ENCODE assay signal across 1 cellular context in the genomic region with DNA sequence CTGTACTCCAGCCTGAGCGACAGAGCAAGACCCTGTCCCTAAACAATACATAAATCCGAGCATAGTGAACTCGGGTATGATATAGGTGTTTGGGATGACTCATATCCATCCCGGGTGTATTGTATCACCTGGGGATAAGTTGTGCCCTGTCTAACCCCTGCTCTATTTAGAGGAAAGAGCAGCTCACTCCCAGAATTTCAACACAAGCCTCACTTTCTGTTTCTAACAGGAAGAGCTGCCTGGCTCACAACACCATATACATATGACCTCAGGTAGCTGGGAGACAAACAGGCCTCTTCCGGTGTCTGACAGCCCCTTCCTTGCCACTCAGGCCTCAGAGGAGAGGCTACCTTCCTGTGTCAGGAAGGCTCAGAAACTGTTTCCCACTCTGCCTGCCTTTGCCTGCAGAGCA.
TF ChIP-seq lines count a peak whose summit lies in the region.

No MANE protein-coding gene starts in this region.

TF ChIP-seq in HepG2, 621 proteins besides CTCF, POLR2A, EP300 and RAD21 (continued from another document and continues in another):
- TF ChIP-seq RFX5 (IDR thresholded peaks at IDR 0.05; ENCODE audit: low read depth, low read length) (no peak), SMC3 (IDR thresholded peaks at IDR 0.05; ENCODE audit: low read length) (no peak), KAT7 (CRISPR knock-in tag; IDR thresholded peaks at IDR 0.05; ENCODE audit: borderline replicate concordance) (no peak), ZNF678 (CRISPR knock-in tag; IDR thresholded peaks at IDR 0.05) (no peak), SOX5 (CRISPR knock-in tag; IDR thresholded peaks at IDR 0.05; ENCODE audit: borderline replicate concordance) (peak; percentile 70; the same call in 1 of the 2 replicates), CEBPB (IDR thresholded peaks at IDR 0.05; ENCODE audit: borderline replicate concordance, low read depth, low read length) (peak; percentile 55; the same call in 1 of the 2 replicates), TRIM24 (CRISPR knock-in tag; IDR thresholded peaks at IDR 0.05) (no peak), ASH2L (IDR thresholded peaks at IDR 0.05; ENCODE audit: insufficient read length, low read depth, low read length) (no peak), ARNT2 (CRISPR knock-in tag; IDR thresholded peaks at IDR 0.05; ENCODE audit: low read depth) (0 out of 2 replicates have a peak, but pooled peaks have one; percentile 38), ZC3H13 (CRISPR knock-in tag; IDR thresholded peaks at IDR 0.05) (no peak; the same call in 1 of the 2 replicates), ZNF614 (CRISPR knock-in tag; IDR thresholded peaks at IDR 0.05; ENCODE audit: borderline replicate concordance) (peak; percentile 45; the same call in 1 of the 2 replicates), ZBTB7A (CRISPR knock-in tag; IDR thresholded peaks at IDR 0.05) (no peak), SNAI1 (CRISPR knock-in tag; IDR thresholded peaks at IDR 0.05; ENCODE audit: borderline replicate concordance) (no peak), HNF1A (IDR thresholded peaks at IDR 0.05; ENCODE audit: low read depth) (no peak), HNF1A (CRISPR knock-in tag; IDR thresholded peaks at IDR 0.05; ENCODE audit: borderline replicate concordance) (no peak), ZSCAN29 (CRISPR knock-in tag; conservative IDR thresholded peaks at IDR 0.05) (0 out of 2 replicates have a peak, but pooled peaks have one; percentile 62), CREB1 (IDR thresholded peaks at IDR 0.05) (no peak), CREB1 (CRISPR knock-in tag; IDR thresholded peaks at IDR 0.05) (no peak), PAX8 (CRISPR knock-in tag; IDR thresholded peaks at IDR 0.05; ENCODE audit: borderline replicate concordance) (no peak), RARG (CRISPR knock-in tag; IDR thresholded peaks at IDR 0.05; ENCODE audit: low read depth) (no peak), PCBP1 (IDR thresholded peaks at IDR 0.05; ENCODE audit: borderline replicate concordance, low read depth, low read length) (no peak)
- TF ChIP-seq, protein P1, sequence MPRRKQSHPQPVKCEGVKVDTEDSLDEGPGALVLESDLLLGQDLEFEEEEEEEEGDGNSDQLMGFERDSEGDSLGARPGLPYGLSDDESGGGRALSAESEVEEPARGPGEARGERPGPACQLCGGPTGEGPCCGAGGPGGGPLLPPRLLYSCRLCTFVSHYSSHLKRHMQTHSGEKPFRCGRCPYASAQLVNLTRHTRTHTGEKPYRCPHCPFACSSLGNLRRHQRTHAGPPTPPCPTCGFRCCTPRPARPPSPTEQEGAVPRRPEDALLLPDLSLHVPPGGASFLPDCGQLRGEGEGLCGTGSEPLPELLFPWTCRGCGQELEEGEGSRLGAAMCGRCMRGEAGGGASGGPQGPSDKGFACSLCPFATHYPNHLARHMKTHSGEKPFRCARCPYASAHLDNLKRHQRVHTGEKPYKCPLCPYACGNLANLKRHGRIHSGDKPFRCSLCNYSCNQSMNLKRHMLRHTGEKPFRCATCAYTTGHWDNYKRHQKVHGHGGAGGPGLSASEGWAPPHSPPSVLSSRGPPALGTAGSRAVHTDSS (CRISPR knock-in tag; conservative IDR thresholded peaks at IDR 0.05): no peak
- TF ChIP-seq, protein P2, sequence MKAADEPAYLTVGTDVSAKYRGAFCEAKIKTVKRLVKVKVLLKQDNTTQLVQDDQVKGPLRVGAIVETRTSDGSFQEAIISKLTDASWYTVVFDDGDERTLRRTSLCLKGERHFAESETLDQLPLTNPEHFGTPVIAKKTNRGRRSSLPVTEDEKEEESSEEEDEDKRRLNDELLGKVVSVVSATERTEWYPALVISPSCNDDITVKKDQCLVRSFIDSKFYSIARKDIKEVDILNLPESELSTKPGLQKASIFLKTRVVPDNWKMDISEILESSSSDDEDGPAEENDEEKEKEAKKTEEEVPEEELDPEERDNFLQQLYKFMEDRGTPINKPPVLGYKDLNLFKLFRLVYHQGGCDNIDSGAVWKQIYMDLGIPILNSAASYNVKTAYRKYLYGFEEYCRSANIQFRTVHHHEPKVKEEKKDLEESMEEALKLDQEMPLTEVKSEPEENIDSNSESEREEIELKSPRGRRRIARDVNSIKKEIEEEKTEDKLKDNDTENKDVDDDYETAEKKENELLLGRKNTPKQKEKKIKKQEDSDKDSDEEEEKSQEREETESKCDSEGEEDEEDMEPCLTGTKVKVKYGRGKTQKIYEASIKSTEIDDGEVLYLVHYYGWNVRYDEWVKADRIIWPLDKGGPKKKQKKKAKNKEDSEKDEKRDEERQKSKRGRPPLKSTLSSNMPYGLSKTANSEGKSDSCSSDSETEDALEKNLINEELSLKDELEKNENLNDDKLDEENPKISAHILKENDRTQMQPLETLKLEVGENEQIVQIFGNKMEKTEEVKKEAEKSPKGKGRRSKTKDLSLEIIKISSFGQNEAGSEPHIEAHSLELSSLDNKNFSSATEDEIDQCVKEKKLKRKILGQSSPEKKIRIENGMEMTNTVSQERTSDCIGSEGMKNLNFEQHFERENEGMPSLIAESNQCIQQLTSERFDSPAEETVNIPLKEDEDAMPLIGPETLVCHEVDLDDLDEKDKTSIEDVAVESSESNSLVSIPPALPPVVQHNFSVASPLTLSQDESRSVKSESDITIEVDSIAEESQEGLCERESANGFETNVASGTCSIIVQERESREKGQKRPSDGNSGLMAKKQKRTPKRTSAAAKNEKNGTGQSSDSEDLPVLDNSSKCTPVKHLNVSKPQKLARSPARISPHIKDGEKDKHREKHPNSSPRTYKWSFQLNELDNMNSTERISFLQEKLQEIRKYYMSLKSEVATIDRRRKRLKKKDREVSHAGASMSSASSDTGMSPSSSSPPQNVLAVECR (CRISPR knock-in tag; IDR thresholded peaks at IDR 0.05; ENCODE audit: borderline replicate concordance): peak; percentile 36; the same call in 1 of the 2 replicates
- TF ChIP-seq, protein P3, sequence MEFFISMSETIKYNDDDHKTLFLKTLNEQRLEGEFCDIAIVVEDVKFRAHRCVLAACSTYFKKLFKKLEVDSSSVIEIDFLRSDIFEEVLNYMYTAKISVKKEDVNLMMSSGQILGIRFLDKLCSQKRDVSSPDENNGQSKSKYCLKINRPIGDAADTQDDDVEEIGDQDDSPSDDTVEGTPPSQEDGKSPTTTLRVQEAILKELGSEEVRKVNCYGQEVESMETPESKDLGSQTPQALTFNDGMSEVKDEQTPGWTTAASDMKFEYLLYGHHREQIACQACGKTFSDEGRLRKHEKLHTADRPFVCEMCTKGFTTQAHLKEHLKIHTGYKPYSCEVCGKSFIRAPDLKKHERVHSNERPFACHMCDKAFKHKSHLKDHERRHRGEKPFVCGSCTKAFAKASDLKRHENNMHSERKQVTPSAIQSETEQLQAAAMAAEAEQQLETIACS (CRISPR knock-in tag; IDR thresholded peaks at IDR 0.05): no peak
- TF ChIP-seq, protein P4, sequence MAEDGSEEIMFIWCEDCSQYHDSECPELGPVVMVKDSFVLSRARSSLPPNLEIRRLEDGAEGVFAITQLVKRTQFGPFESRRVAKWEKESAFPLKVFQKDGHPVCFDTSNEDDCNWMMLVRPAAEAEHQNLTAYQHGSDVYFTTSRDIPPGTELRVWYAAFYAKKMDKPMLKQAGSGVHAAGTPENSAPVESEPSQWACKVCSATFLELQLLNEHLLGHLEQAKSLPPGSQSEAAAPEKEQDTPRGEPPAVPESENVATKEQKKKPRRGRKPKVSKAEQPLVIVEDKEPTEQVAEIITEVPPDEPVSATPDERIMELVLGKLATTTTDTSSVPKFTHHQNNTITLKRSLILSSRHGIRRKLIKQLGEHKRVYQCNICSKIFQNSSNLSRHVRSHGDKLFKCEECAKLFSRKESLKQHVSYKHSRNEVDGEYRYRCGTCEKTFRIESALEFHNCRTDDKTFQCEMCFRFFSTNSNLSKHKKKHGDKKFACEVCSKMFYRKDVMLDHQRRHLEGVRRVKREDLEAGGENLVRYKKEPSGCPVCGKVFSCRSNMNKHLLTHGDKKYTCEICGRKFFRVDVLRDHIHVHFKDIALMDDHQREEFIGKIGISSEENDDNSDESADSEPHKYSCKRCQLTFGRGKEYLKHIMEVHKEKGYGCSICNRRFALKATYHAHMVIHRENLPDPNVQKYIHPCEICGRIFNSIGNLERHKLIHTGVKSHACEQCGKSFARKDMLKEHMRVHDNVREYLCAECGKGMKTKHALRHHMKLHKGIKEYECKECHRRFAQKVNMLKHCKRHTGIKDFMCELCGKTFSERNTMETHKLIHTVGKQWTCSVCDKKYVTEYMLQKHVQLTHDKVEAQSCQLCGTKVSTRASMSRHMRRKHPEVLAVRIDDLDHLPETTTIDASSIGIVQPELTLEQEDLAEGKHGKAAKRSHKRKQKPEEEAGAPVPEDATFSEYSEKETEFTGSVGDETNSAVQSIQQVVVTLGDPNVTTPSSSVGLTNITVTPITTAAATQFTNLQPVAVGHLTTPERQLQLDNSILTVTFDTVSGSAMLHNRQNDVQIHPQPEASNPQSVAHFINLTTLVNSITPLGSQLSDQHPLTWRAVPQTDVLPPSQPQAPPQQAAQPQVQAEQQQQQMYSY (CRISPR knock-in tag; IDR thresholded peaks at IDR 0.05): no peak
- TF ChIP-seq, protein P5, sequence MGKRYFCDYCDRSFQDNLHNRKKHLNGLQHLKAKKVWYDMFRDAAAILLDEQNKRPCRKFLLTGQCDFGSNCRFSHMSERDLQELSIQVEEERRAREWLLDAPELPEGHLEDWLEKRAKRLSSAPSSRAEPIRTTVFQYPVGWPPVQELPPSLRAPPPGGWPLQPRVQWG (CRISPR knock-in tag; IDR thresholded peaks at IDR 0.05; ENCODE audit: borderline replicate concordance, low read depth): no peak
- TF ChIP-seq, protein P6, sequence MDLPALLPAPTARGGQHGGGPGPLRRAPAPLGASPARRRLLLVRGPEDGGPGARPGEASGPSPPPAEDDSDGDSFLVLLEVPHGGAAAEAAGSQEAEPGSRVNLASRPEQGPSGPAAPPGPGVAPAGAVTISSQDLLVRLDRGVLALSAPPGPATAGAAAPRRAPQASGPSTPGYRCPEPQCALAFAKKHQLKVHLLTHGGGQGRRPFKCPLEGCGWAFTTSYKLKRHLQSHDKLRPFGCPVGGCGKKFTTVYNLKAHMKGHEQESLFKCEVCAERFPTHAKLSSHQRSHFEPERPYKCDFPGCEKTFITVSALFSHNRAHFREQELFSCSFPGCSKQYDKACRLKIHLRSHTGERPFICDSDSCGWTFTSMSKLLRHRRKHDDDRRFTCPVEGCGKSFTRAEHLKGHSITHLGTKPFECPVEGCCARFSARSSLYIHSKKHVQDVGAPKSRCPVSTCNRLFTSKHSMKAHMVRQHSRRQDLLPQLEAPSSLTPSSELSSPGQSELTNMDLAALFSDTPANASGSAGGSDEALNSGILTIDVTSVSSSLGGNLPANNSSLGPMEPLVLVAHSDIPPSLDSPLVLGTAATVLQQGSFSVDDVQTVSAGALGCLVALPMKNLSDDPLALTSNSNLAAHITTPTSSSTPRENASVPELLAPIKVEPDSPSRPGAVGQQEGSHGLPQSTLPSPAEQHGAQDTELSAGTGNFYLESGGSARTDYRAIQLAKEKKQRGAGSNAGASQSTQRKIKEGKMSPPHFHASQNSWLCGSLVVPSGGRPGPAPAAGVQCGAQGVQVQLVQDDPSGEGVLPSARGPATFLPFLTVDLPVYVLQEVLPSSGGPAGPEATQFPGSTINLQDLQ (CRISPR knock-in tag; IDR thresholded peaks at IDR 0.05): no peak
- TF ChIP-seq, protein P7, sequence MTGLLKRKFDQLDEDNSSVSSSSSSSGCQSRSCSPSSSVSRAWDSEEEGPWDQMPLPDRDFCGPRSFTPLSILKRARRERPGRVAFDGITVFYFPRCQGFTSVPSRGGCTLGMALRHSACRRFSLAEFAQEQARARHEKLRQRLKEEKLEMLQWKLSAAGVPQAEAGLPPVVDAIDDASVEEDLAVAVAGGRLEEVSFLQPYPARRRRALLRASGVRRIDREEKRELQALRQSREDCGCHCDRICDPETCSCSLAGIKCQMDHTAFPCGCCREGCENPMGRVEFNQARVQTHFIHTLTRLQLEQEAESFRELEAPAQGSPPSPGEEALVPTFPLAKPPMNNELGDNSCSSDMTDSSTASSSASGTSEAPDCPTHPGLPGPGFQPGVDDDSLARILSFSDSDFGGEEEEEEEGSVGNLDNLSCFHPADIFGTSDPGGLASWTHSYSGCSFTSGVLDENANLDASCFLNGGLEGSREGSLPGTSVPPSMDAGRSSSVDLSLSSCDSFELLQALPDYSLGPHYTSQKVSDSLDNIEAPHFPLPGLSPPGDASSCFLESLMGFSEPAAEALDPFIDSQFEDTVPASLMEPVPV (CRISPR knock-in tag; IDR thresholded peaks at IDR 0.05): no peak
- TF ChIP-seq, protein P8, sequence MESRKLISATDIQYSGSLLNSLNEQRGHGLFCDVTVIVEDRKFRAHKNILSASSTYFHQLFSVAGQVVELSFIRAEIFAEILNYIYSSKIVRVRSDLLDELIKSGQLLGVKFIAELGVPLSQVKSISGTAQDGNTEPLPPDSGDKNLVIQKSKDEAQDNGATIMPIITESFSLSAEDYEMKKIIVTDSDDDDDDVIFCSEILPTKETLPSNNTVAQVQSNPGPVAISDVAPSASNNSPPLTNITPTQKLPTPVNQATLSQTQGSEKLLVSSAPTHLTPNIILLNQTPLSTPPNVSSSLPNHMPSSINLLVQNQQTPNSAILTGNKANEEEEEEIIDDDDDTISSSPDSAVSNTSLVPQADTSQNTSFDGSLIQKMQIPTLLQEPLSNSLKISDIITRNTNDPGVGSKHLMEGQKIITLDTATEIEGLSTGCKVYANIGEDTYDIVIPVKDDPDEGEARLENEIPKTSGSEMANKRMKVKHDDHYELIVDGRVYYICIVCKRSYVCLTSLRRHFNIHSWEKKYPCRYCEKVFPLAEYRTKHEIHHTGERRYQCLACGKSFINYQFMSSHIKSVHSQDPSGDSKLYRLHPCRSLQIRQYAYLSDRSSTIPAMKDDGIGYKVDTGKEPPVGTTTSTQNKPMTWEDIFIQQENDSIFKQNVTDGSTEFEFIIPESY (CRISPR knock-in tag; IDR thresholded peaks at IDR 0.05): no peak
